1 cellular context compared by ENCODE assay signal in genomic region chr10:86663576-86664369, GRCh38.
TF ChIP-seq lines count a peak whose summit lies in the region.

No MANE protein-coding gene starts in this region.

TF ChIP-seq in GM23338, 12 proteins besides CTCF, POLR2A, EP300 and RAD21 (continued from another document):
- no peak for TF ChIP-seq ZNF462 (CRISPR knock-in tag; IDR thresholded peaks at IDR 0.05)
- TF ChIP-seq CREB1 (CRISPR knock-in tag; IDR thresholded peaks at IDR 0.05; ENCODE audit: low read depth): no peak
- TF ChIP-seq ZNF114 (CRISPR knock-in tag; IDR thresholded peaks at IDR 0.05): no peak
- TF ChIP-seq, protein P1, sequence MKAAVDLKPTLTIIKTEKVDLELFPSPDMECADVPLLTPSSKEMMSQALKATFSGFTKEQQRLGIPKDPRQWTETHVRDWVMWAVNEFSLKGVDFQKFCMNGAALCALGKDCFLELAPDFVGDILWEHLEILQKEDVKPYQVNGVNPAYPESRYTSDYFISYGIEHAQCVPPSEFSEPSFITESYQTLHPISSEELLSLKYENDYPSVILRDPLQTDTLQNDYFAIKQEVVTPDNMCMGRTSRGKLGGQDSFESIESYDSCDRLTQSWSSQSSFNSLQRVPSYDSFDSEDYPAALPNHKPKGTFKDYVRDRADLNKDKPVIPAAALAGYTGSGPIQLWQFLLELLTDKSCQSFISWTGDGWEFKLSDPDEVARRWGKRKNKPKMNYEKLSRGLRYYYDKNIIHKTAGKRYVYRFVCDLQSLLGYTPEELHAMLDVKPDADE (IDR thresholded peaks at IDR 0.05): no peak
- TF ChIP-seq JUNB (IDR thresholded peaks at IDR 0.05; ENCODE audit: unreplicated experiment): no peak
- TF ChIP-seq ZNF331 (CRISPR knock-in tag; IDR thresholded peaks at IDR 0.05; ENCODE audit: low read depth): no peak
- TF ChIP-seq POLR2AphosphoS5 (IDR thresholded peaks at IDR 0.05; ENCODE audit: low read depth): no peak
- TF ChIP-seq REST (IDR thresholded peaks at IDR 0.05; ENCODE audit: unreplicated experiment): no peak
